8 cellular contexts compared by ENCODE assay signal in the genomic region with DNA sequence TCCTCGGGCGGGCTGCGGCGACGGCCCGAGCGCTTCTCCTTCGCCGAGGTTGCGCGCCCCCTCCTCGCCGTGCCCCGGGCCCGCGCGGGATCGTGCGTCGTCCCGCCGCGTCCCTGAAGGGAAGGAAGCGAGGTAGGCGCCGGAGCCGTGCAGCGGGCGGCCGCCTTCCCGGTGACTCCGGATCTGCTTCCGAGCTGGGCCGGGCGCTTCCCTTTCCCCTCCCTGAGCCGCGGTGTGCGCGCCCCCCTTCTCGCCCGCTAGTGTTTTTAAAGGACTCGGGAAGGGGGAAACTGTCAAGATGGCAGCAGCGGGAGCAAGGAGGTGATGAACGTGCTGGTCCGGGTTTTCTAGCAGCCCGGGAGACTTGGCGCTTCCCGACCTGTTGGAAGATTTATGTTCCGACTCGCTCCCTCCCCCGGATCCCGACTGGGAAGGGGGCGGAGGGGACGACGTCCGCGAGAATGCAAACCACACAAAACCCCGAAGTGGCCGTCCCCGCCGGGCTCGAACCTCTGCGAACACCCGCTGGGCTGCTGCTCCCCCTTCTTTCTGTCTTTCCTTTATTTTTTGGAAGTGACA. TPM values are rescaled to one million over a fixed set of nuclear protein-coding genes. Genes with fewer than 3 reads are reported as not detected.
DNase-seq lines count a peak whose midpoint lies in the region; TF ChIP-seq lines count a peak whose summit lies in the region.

No MANE protein-coding gene starts in this region.

- peaks cover 11% of the 10 kb centered on the region for H4K20me1 ChIP-seq in PC-9 (ENCODE audit: insufficient read depth)

- peak overlapping the region; percentile 74 for H3K4me3 ChIP-seq in HUES6 (ENCODE audit: low read depth, low read length)
- peak overlapping the region; percentile 99 for H3K4me3 ChIP-seq in PC-9
- peak overlapping the region; percentile 86 to 92 (median 92) for H3K4me3 ChIP-seq in breast epithelium
- H3K4me3 ChIP-seq in skeletal muscle tissue (ENCODE audit: low read length in 3 of 3): peak overlapping the region; percentile 84 to 98 (median 88)

- peak overlapping the region; percentile 90 for H3K27ac ChIP-seq in 22Rv1
- H3K27ac ChIP-seq in HUES6 (ENCODE audit: low read depth, low read length): peak overlapping the region; percentile 69; the same call in 1 of the 2 replicates
- peak overlapping the region; percentile 65 for H3K27ac ChIP-seq in PC-9
- peak overlapping the region; percentile 97 to 100 for H3K27ac ChIP-seq in breast epithelium
- H3K27ac ChIP-seq in skeletal muscle tissue (ENCODE audit: low read depth, low read length): peak overlapping the region; percentile 100

- H2AFZ ChIP-seq in PC-9: peak overlapping the region; percentile 79

- H3K9ac ChIP-seq in HUES6 (ENCODE audit: low read length): peak overlapping the region; percentile 66
- H3K9ac ChIP-seq in skeletal muscle tissue (ENCODE audit: low read depth in 1 of 3, low read length in 3 of 3): peak overlapping the region; percentile 95 to 99 (median 96)

- H3K4me2 ChIP-seq in PC-9: peak overlapping the region; percentile 88

- TSS peak; percentile 85 for BruUV-seq in PC-9 (replicated peaks; lab: Mats Ljungman, UMichigan)

- H3K27me3 ChIP-seq in HUES6 (ENCODE audit: control insufficient read depth, insufficient read depth, low read length) (peaks cover 39% of the 10 kb centered on the region), PC-9 (ENCODE audit: insufficient read depth, low read depth) (no peaks in the 10 kb centered on the region), breast epithelium (no peaks in the 10 kb centered on the region), skeletal muscle tissue (ENCODE audit: control insufficient read depth in 3 of 3, insufficient read depth in 3 of 3, low read length in 3 of 3) (no peaks in the 10 kb centered on the region)

- TF ChIP-seq CTCF in 22Rv1 (IDR thresholded peaks at IDR 0.05): no peak
- TF ChIP-seq CTCF in PC-9 (conservative IDR thresholded peaks at IDR 0.05): no peak
- TF ChIP-seq CTCF in breast epithelium (IDR thresholded peaks at IDR 0.05): peak in 1 of 3 donors; percentile 17

- peaks cover 56% of the 10 kb centered on the region for H3K79me2 ChIP-seq in PC-9 (ENCODE audit: low read depth)

- intact Hi-C loops in PC-9 (cut with micrococcal nuclease; ENCODE audit: unreplicated experiment): loop anchor here (1.0 to 5.0 kb wide), 6 partner anchors 129 to 822 kb away; partner anchors contain the start of gene CD164
- intact Hi-C loops in breast epithelium (cut with DNase I; ENCODE audit: low total_unique reads): no loop called here

- POLR2A ChIA-PET in PC-9 (lab: Charles Lee; ENCODE audit: unreplicated experiment): interaction anchor here (0.6 to 1.7 kb wide), 6 partner anchors 122 to 176 kb away, joined by 3 to 9 read pairs (median 5); no protein-coding TSS in a partner anchor

- CTCF ChIA-PET in PC-9 (lab: Charles Lee): interaction anchor here (0.6 kb wide), 2 partner anchors 62 to 124 kb away, joined by 3 to 5 read pairs; no protein-coding TSS in a partner anchor

- H3K36me3 ChIP-seq in HUES6 (ENCODE audit: control insufficient read depth, insufficient read depth, low read length): no peaks in the 10 kb centered on the region
- 0 out of 2 replicates have a peak, but pooled peaks cover 6% of the 10 kb centered on the region for H3K36me3 ChIP-seq in PC-9 (ENCODE audit: low read depth)
- no peaks in the 10 kb centered on the region for H3K36me3 ChIP-seq in breast epithelium
- peaks cover 0 to 5% (median 3%) of the 10 kb centered on the region in 3 donors for H3K36me3 ChIP-seq in skeletal muscle tissue (ENCODE audit: control insufficient read depth in 3 of 3, insufficient read depth in 3 of 3, low read length in 3 of 3)

- H3F3A ChIP-seq in PC-9 (ENCODE audit: insufficient read depth, low read depth): peaks cover 34% of the 10 kb centered on the region

- peak; percentile 17 for TF ChIP-seq POLR2A in breast epithelium (IDR thresholded peaks at IDR 0.05)

- H3K4me1 ChIP-seq in HUES6 (ENCODE audit: control insufficient read depth, insufficient read depth, low read length) (peaks cover 22% of the 10 kb centered on the region), PC-9 (replicated peaks; ENCODE audit: insufficient read depth) (peaks cover 23% of the 10 kb centered on the region), breast epithelium (peaks cover 0 to 2% of the 10 kb centered on the region in 2 donors), skeletal muscle tissue (ENCODE audit: control insufficient read depth in 3 of 3, insufficient read depth in 3 of 3, low read length in 3 of 3) (peaks cover 48 to 54% (median 53%) of the 10 kb centered on the region in 3 donors)

- H3K9me2 ChIP-seq in PC-9 (ENCODE audit: insufficient read depth): no peaks in the 10 kb centered on the region

- H3K9me3 ChIP-seq in HUES6 (ENCODE audit: control insufficient read depth, insufficient read depth, low read depth, low read length) (no peaks in the 10 kb centered on the region), PC-9 (ENCODE audit: insufficient read depth, low read depth) (no peaks in the 10 kb centered on the region), breast epithelium (no peaks in the 10 kb centered on the region), skeletal muscle tissue (ENCODE audit: control insufficient read depth in 3 of 3, low read length in 3 of 3) (no peaks in the 10 kb centered on the region)

- DNase-seq in GM03348 (ENCODE audit: low spot score): peak; percentile 65
- DNase-seq in PC-9: peak; percentile 52 to 61
- DNase-seq in breast epithelium (ENCODE audit: low spot score in 2 of 2): peak; percentile 78
- peak; percentile 42 for DNase-seq in iPS-NIHi11 (ENCODE audit: low spot score)
- no peak for DNase-seq in mesenteric fat pad (ENCODE audit: low spot score)

RNA-seq across cellular contexts. Expression of gene FOXO3, which starts 0.7 kb away (rescaled TPM):
- total RNA-seq in PC-9 (2021): 56.2 and 59.4 TPM in 2 replicates
- 100 to 1,000 TPM; 107 to 181 (median 155) TPM for total RNA-seq in breast epithelium
- 30.8 TPM for total RNA-seq in skeletal muscle tissue
- total RNA-seq in mesenteric fat pad: 94.0 TPM
